Comparison of ENCODE assay signal across 8 cellular contexts in genomic region chr9:116149844-116150243, GRCh38. TPM values are rescaled to one million over a fixed set of nuclear protein-coding genes. Genes with fewer than 3 reads are reported as not detected.
A peak's percentile ranks its signal among the peaks of the same experiment; 100 is the strongest.
DNase-seq lines count a peak whose midpoint lies in the region; ATAC-seq, FAIRE-seq and TF ChIP-seq lines count a peak whose summit lies in the region.

No MANE protein-coding gene starts in this region.

- H3K4me1 ChIP-seq in A549 (peaks cover 55% of the 10 kb centered on the region), colonic mucosa (no peaks in the 10 kb centered on the region), sigmoid colon (peaks cover 0 to 14% (median 9%) of the 10 kb centered on the region in 4 donors)

- H3K9me3 ChIP-seq in A549 (peaks cover 9% of the 10 kb centered on the region; the same call in 1 of the 3 replicates), colonic mucosa (no peaks in the 10 kb centered on the region), sigmoid colon (no peaks in the 10 kb centered on the region)

- H3K27me3 Mint-ChIP-seq in neural crest cell (ENCODE audit: low read depth): peaks cover 48% of the 10 kb centered on the region

- TF ChIP-seq POLR2A in A549 (IDR thresholded peaks at IDR 0.05; ENCODE audit: low read length) (no peak), sigmoid colon (IDR thresholded peaks at IDR 0.05) (no peak)

- no peak overlapping the region for H3K9ac ChIP-seq in colonic mucosa (ENCODE audit: low read depth in 2 of 2, low read length in 2 of 2)

- peak overlapping the region; percentile 49 for H3K4me2 ChIP-seq in A549

- intact Hi-C loops in colonic mucosa (cut with DNase I) (loop anchor here (5.0 kb wide), 2 partner anchors 422 to 497 kb away; no protein-coding TSS in a partner anchor), sigmoid colon (cut with DNase I) (loop anchor here (5.0 to 10.0 kb wide), 4 partner anchors 422 to 505 kb away; no protein-coding TSS in a partner anchor)

- peak; percentile 41 to 51 for TF ChIP-seq RAD21 in A549 (conservative IDR thresholded peaks at IDR 0.05 in 1 of 2, IDR thresholded peaks at IDR 0.05 in 1 of 2)

- ATAC-seq in A549 (peak in 1 of 2 experiments; percentile 14; a peak in 2 of 6 replicates), GM18498 (IDR thresholded peaks at IDR 0.05; ENCODE audit: unreplicated experiment) (peak; percentile 85), HG03565 (IDR thresholded peaks at IDR 0.05; ENCODE audit: unreplicated experiment) (no peak)

- H3K9me3 Mint-ChIP-seq in neural crest cell: no peaks in the 10 kb centered on the region

- DNase-seq in A549 (ENCODE audit: low read depth in 1 of 2, low spot score in 1 of 2) (peak in 1 of 2 experiments; percentile 76), M059J (ENCODE audit: low read depth) (peak; percentile 30), colonic mucosa (peak; percentile 21), neural crest cell (ENCODE audit: low read depth, low spot score) (peak; percentile 45), hippocampal formation (lab: John Stamatoyannopoulos, UW) (no peak), sigmoid colon (no peak)

- H3K27ac Mint-ChIP-seq in neural crest cell (ENCODE audit: unreplicated experiment): no peak overlapping the region

- H3K4me3 Mint-ChIP-seq in neural crest cell: no peak overlapping the region

- 55% methylated on average over 4 of the region's 4 CpGs for WGBS in A549 (ENCODE audit: missing lambda C conversion rate)
- WGBS in sigmoid colon, 2 donors: 17 to 27% methylated on average over 4 of the region's 4 CpGs

- TF ChIP-seq EP300 in A549 (IDR thresholded peaks at IDR 0.05) (no peak), sigmoid colon (IDR thresholded peaks at IDR 0.05) (no peak)

- H3K4me3 ChIP-seq in A549 (no peak overlapping the region), colonic mucosa (no peak overlapping the region), sigmoid colon (no peak overlapping the region)

- H3K27ac ChIP-seq in A549 (peak overlapping the region; percentile 87 to 99), colonic mucosa (no peak overlapping the region), sigmoid colon (no peak overlapping the region)

- H3K36me3 Mint-ChIP-seq in neural crest cell (ENCODE audit: low read depth): no peaks in the 10 kb centered on the region

- H3K36me3 ChIP-seq in colonic mucosa (no peaks in the 10 kb centered on the region), sigmoid colon (no peaks in the 10 kb centered on the region)

- TF ChIP-seq CTCF in A549 (IDR thresholded peaks at IDR 0.05) (peak; percentile 46; the same call in 2 of the 3 replicates), colonic mucosa (IDR thresholded peaks at IDR 0.05) (peak; percentile 55), neural crest cell (conservative IDR thresholded peaks at IDR 0.05) (peak; percentile 78), sigmoid colon (IDR thresholded peaks at IDR 0.05) (peak in 2 of 4 experiments; percentile 30 to 31)

- peaks cover 15% of the 10 kb centered on the region for H3K27me3 ChIP-seq in colonic mucosa
- H3K27me3 ChIP-seq in sigmoid colon: peaks cover 6 to 36% (median 6%) of the 10 kb centered on the region in 3 donors

- peaks cover 13% of the 10 kb centered on the region for H3K4me1 Mint-ChIP-seq in neural crest cell

- FAIRE-seq in A549 (lab: Jason Lieb, UNC): peak; percentile 54

- POLR2A ChIA-PET in A549 (lab: Yijun Ruan, JAX): interaction anchor here (1.3 to 1.5 kb wide), 2 partner anchors 10 to 12 kb away, joined by 3 read pairs; no protein-coding TSS in a partner anchor

- CTCF ChIA-PET in A549 (lab: Yijun Ruan, JAX): interaction anchor here (0.6 to 2.8 kb wide), 7 partner anchors 10 to 557 kb away, joined by 3 to 15 read pairs (median 4); no protein-coding TSS in a partner anchor

TF ChIP-seq in A549, 52 proteins besides CTCF, POLR2A, EP300 and RAD21:
- no peak for TF ChIP-seq USF2 (IDR thresholded peaks at IDR 0.05)
- TF ChIP-seq ELK1 (IDR thresholded peaks at IDR 0.05; ENCODE audit: low read depth, low read length): no peak
- TF ChIP-seq BHLHE40 (IDR thresholded peaks at IDR 0.05; ENCODE audit: low read depth, low read length): no peak
- no peak for TF ChIP-seq TFCP2L1 (CRISPR knock-in tag; IDR thresholded peaks at IDR 0.05)
- no peak for TF ChIP-seq MAZ (IDR thresholded peaks at IDR 0.05; ENCODE audit: borderline replicate concordance, low read depth, low read length)
- peak; percentile 47 for TF ChIP-seq MAX (IDR thresholded peaks at IDR 0.05)
- TF ChIP-seq ZC3H11A (IDR thresholded peaks at IDR 0.05): no peak
- TF ChIP-seq ZSCAN20 (CRISPR knock-in tag; IDR thresholded peaks at IDR 0.05): no peak
- no peak for TF ChIP-seq POLR2AphosphoS2 (conservative IDR thresholded peaks at IDR 0.05; ENCODE audit: low read length)
- peak; percentile 44 for TF ChIP-seq SMC3 (IDR thresholded peaks at IDR 0.05)
- peak; percentile 16; the same call in 1 of the 2 replicates for TF ChIP-seq ATOH8 (CRISPR knock-in tag; IDR thresholded peaks at IDR 0.05; ENCODE audit: low read depth)
- no peak for TF ChIP-seq CHD2 (IDR thresholded peaks at IDR 0.05; ENCODE audit: low read length, partially characterized antibody)
- no peak for TF ChIP-seq FOSB (CRISPR knock-in tag; IDR thresholded peaks at IDR 0.05)
- TF ChIP-seq RARB (CRISPR knock-in tag; IDR thresholded peaks at IDR 0.05): no peak

RNA-seq across cellular contexts. Expression of gene PAPPA, which starts 3.7 kb away (rescaled TPM):
- polyA plus RNA-seq in A549 (2011; rRNA removed) (127 and 156 TPM in 2 replicates), A549 (2017; fragmentation: RNase III; extraction: RNeasy Plus Mini Kit Qiagen cat#74134 plus additional on column Dnase treatment) (36.8 to 41.2 TPM (median 40.0 TPM) in 3 replicates), sigmoid colon (under 1 TPM; under 0.01 to 0.63 (median 0.23) TPM)
- 14.1 and 18.3 TPM in 2 replicates for polyA plus RNA-seq in A549 (2012; cell fraction: cytosol; rRNA removed)
- polyA plus RNA-seq in A549 (2012; cell fraction: nucleus; rRNA removed): 35.2 and 39.7 TPM in 2 replicates
- polyA minus RNA-seq in A549 (2011; rRNA and poly(A)+ RNA removed): 379 and 415 TPM in 2 replicates
- total RNA-seq in M059J (2014; rRNA removed; shearing (Covaris generic)): 0.15 and 0.20 TPM in 2 replicates
- total RNA-seq in colonic mucosa (1 to 10 TPM in 1 of 2 donors, under 1 TPM in 1; 0.99 to 1.2 TPM), neural crest cell (0.66 and 0.72 TPM in 2 replicates), sigmoid colon (1 to 10 TPM; 3.6 to 6.6 (median 4.6) TPM)

Comparison
In these comparisons a context has a peak if more than half of its experiments do, and no peak if none do; other contexts are left out.
1. DNase-seq: peak in M059J (single experiment), colonic mucosa (single experiment) and neural crest cell (single experiment); none in hippocampal formation (0 of 2) and sigmoid colon (single experiment).
2. H3K27ac ChIP-seq: peak in A549 (2 of 2); none in colonic mucosa (single experiment) and sigmoid colon (0 of 4).